In genomic region chr12:54215990-54216579, GRCh38 we compare ENCODE assay signal across 8 cellular contexts. TPM values are rescaled to one million over a fixed set of nuclear protein-coding genes. Genes with fewer than 3 reads are reported as not detected.
DNase-seq lines count a peak whose midpoint lies in the region; ATAC-seq and TF ChIP-seq lines count a peak whose summit lies in the region.

No MANE protein-coding gene starts in this region.

- peak; percentile 7 for ATAC-seq in activated CD8-positive, alpha-beta memory T cell treated with anti-CD3 and anti-CD28 coated beads, Interleukin-2, amount 10 ng/mL, durations not matched to agents 7 days and 5 days
- ATAC-seq in gastrocnemius medialis, result no peak
- ATAC-seq in HG02642 (IDR thresholded peaks at IDR 0.05; ENCODE audit: poor library complexity, unreplicated experiment), result no peak
- ATAC-seq in GM18873 (IDR thresholded peaks at IDR 0.05; ENCODE audit: low FRiP score, unreplicated experiment), result no peak

- in situ Hi-C loops in gastrocnemius medialis (cut with MboI; ENCODE audit: low sequenced_read_pairs in 4 of 4), result loop anchor here in 3 of 4 donors (5.0 to 25.0 kb wide), 3 partner anchors 151 to 429 kb away; partner anchors contain the start of gene HOXC10 (in 1 of the 3)

- no peak for TF ChIP-seq POLR2A in gastrocnemius medialis (IDR thresholded peaks at IDR 0.05)

- H3K27ac ChIP-seq in BLaER1 (no peak overlapping the region), KMS-11 (no peak overlapping the region), gastrocnemius medialis (no peak overlapping the region)

- H3K27me3 ChIP-seq in BLaER1 (peaks cover 25% of the 10 kb centered on the region), KMS-11 (ENCODE audit: insufficient read depth, low read depth) (peaks cover 77% of the 10 kb centered on the region), gastrocnemius medialis (peaks cover 0 to 4% (median 3%) of the 10 kb centered on the region in 3 donors)

- TF ChIP-seq CTCF in KMS-11 (conservative IDR thresholded peaks at IDR 0.05; ENCODE audit: low read depth, low read length) (no peak), gastrocnemius medialis (IDR thresholded peaks at IDR 0.05 in 4 of 5, conservative IDR thresholded peaks at IDR 0.05 in 1 of 5) (no peak)

- H3K36me3 ChIP-seq in BLaER1, result no peaks in the 10 kb centered on the region
- H3K36me3 ChIP-seq in KMS-11 (ENCODE audit: insufficient read depth), result no peaks in the 10 kb centered on the region
- no peaks in the 10 kb centered on the region for H3K36me3 ChIP-seq in gastrocnemius medialis

- H2AFZ ChIP-seq in KMS-11 (ENCODE audit: low read depth), result peak overlapping the region; percentile 5; the same call in 1 of the 2 replicates

- no peaks in the 10 kb centered on the region for H3K79me2 ChIP-seq in KMS-11 (ENCODE audit: insufficient read depth, low read depth)

- peaks cover 38% of the 10 kb centered on the region for H3K4me1 Mint-ChIP-seq in activated CD8-positive, alpha-beta memory T cell treated with anti-CD3 and anti-CD28 coated beads, Interleukin-2, amount 10 ng/mL, durations not matched to agents 7 days and 5 days
- H3K4me1 Mint-ChIP-seq in immature natural killer cell, result peaks cover 38% of the 10 kb centered on the region in 2 donors

- no peaks in the 10 kb centered on the region for H3K36me3 Mint-ChIP-seq in activated CD8-positive, alpha-beta memory T cell treated with anti-CD3 and anti-CD28 coated beads, Interleukin-2, amount 10 ng/mL, durations not matched to agents 7 days and 5 days
- no peaks in the 10 kb centered on the region for H3K36me3 Mint-ChIP-seq in immature natural killer cell

- CTCF ChIA-PET in activated CD8-positive, alpha-beta memory T cell treated with anti-CD3 and anti-CD28 coated beads, Interleukin-2, amount 10 ng/mL, durations not matched to agents 7 days and 5 days (lab: Charles Lee), result interaction anchor here (0.7 to 5.1 kb wide), 34 partner anchors 8 to 1210 kb away, joined by 3 to 68 read pairs (median 5); partner anchors contain the start of genes COPZ1, EIF4B, HOXC10 and HOXC4

- no peak overlapping the region for H3K9ac ChIP-seq in BLaER1
- H3K9ac ChIP-seq in KMS-11, result no peak overlapping the region

- intact Hi-C loops in gastrocnemius medialis (cut with DNase I; ENCODE audit: low total_unique reads), result loop anchor here (5.0 kb wide), 2 partner anchors 61 to 424 kb away; no protein-coding TSS in a partner anchor

- H3K9me3 Mint-ChIP-seq in activated CD8-positive, alpha-beta memory T cell treated with anti-CD3 and anti-CD28 coated beads, Interleukin-2, amount 10 ng/mL, durations not matched to agents 7 days and 5 days (ENCODE audit: low read depth), result no peaks in the 10 kb centered on the region
- H3K9me3 Mint-ChIP-seq in immature natural killer cell, result no peaks in the 10 kb centered on the region

- H3K4me1 ChIP-seq in BLaER1 (peaks cover 45% of the 10 kb centered on the region), KMS-11 (ENCODE audit: low read depth, poor library complexity, severe bottlenecking) (peaks cover 46% of the 10 kb centered on the region), gastrocnemius medialis (peaks cover 15% of the 10 kb centered on the region in 2 donors)

- H4K20me1 ChIP-seq in BLaER1 (no peaks in the 10 kb centered on the region), KMS-11 (ENCODE audit: insufficient read depth) (no peaks in the 10 kb centered on the region)

- H3K4me2 ChIP-seq in BLaER1 (peak overlapping the region; percentile 97), KMS-11 (peak overlapping the region; percentile 91)

- H3K27me3 Mint-ChIP-seq in activated CD8-positive, alpha-beta memory T cell treated with anti-CD3 and anti-CD28 coated beads, Interleukin-2, amount 10 ng/mL, durations not matched to agents 7 days and 5 days, result peaks cover 7% of the 10 kb centered on the region
- peaks cover 9 to 24% (median 15%) of the 10 kb centered on the region in 3 donors for H3K27me3 Mint-ChIP-seq in immature natural killer cell (ENCODE audit: low read depth in 3 of 3)

- peak overlapping the region; percentile 78 for H3K27ac Mint-ChIP-seq in activated CD8-positive, alpha-beta memory T cell treated with anti-CD3 and anti-CD28 coated beads, Interleukin-2, amount 10 ng/mL, durations not matched to agents 7 days and 5 days
- peak overlapping the region in 5 of 6 donors; percentile 48 to 87 (median 60) for H3K27ac Mint-ChIP-seq in immature natural killer cell

- H3K4me3 Mint-ChIP-seq in activated CD8-positive, alpha-beta memory T cell treated with anti-CD3 and anti-CD28 coated beads, Interleukin-2, amount 10 ng/mL, durations not matched to agents 7 days and 5 days, result peak overlapping the region; percentile 69
- H3K4me3 Mint-ChIP-seq in immature natural killer cell, result peak overlapping the region; percentile 77 to 89 (median 83)

- DNase-seq in activated CD8-positive, alpha-beta memory T cell treated with anti-CD3 and anti-CD28 coated beads, Interleukin-2, amount 10 ng/mL, durations not matched to agents 7 days and 5 days, result peak; percentile 72
- peak; percentile 39 to 42 (median 41) for DNase-seq in immature natural killer cell
- DNase-seq in gastrocnemius medialis, result no peak
- no peak for DNase-seq in NCI-H187 (lab: John Stamatoyannopoulos, UW)

- H3K9me3 ChIP-seq in BLaER1, result no peaks in the 10 kb centered on the region
- no peaks in the 10 kb centered on the region for H3K9me3 ChIP-seq in gastrocnemius medialis

- H3K4me3 ChIP-seq in BLaER1 (peak overlapping the region; percentile 57; the same call in 1 of the 2 replicates), KMS-11 (IDR thresholded peaks at IDR 0.05; ENCODE audit: insufficient read depth, low read depth, low read length) (no peak overlapping the region), gastrocnemius medialis (peak overlapping the region in 1 of 4 donors; percentile 49)

RNA-seq across cellular contexts. Expression of gene SMUG1, which starts 27.3 kb away (rescaled TPM):
- 10 to 100 TPM; 24.1 to 27.1 TPM for total RNA-seq in activated CD8-positive, alpha-beta memory T cell treated with anti-CD3 and anti-CD28 coated beads, Interleukin-2, amount 10 ng/mL, durations not matched to agents 7 days and 5 days
- 10 to 100 TPM; 30.7 to 41.6 (median 34.4) TPM for polyA plus RNA-seq in immature natural killer cell
- 10 to 100 TPM; 25.3 to 51.8 (median 35.4) TPM for total RNA-seq in gastrocnemius medialis

Comparison
In these comparisons a context has a peak if more than half of its experiments do, and no peak if none do; other contexts are left out.
1. DNase-seq: peak in activated CD8-positive, alpha-beta memory T cell treated with anti-CD3 and anti-CD28 coated beads, Interleukin-2, amount 10 ng/mL, durations not matched to agents 7 days and 5 days (single experiment) and immature natural killer cell (3 of 3); none in gastrocnemius medialis (0 of 2) and NCI-H187 (0 of 2).